In genomic region chr2:41913921-41914609, GRCh38 we compare ENCODE assay signal across 21 cellular contexts.
DNase-seq lines count a peak whose midpoint lies in the region; ATAC-seq and TF ChIP-seq lines count a peak whose summit lies in the region.
"Had no signal": no experiment of that assay in that cellular context is flagged by ENCODE, and none has a peak within 500 bp of the region (broad histone marks: within the 10 kb centered on the region; RNA-seq: fewer than 3 reads in every experiment).

No MANE protein-coding gene starts in this region.

- 0 out of 2 replicates have a peak, but pooled peaks cover 3% of the 10 kb centered on the region for H3K4me1 Mint-ChIP-seq in WTC11

- no peak for ATAC-seq in WTC11
- peak in 2 of 8 donors; percentile 15 to 35 for ATAC-seq in heart right ventricle
- ATAC-seq in GM18870 (IDR thresholded peaks at IDR 0.05; ENCODE audit: unreplicated experiment): no peak
- ATAC-seq: GM12878 had no signal

- no peak overlapping the region for H3K9ac ChIP-seq in mesenchymal stem cell (ENCODE audit: low read length)
- H3K9ac ChIP-seq in skeletal muscle tissue (ENCODE audit: low read depth in 1 of 3, low read length in 3 of 3): no peak overlapping the region

- H3K27ac Mint-ChIP-seq in WTC11: peak overlapping the region; percentile 34; the same call in 1 of the 2 replicates

- no peak overlapping the region for H3K23ac ChIP-seq in mesenchymal stem cell (ENCODE audit: low read length in 2 of 2)

- no peak overlapping the region for H2BK15ac ChIP-seq in mesenchymal stem cell (ENCODE audit: low read depth, poor library complexity, severe bottlenecking)

- no peak for DNase-seq in WTC11 (ENCODE audit: low spot score)
- no peak for DNase-seq in heart right ventricle
- DNase-seq in mesenchymal stem cell: no peak
- DNase-seq in SW480 (ENCODE audit: low spot score): no peak
- no peak for DNase-seq in GM19238 (ENCODE audit: insufficient read length, low spot score)
- no peak for DNase-seq in DMS 273 treated with DMSO at 0.1 percent for 48 hours (lab: John Stamatoyannopoulos, UW)
- DNase-seq: BE2C, DND-41, GOT3, HCEC 1CT, Karpas-422, NCI-H1105 treated with DMSO at 0.1 percent for 48 hours, NCI-H2029 treated with DMSO at 0.1 percent for 48 hours, NCI-H345, NCI-H524 treated with DMSO at 0.1 percent for 48 hours, NCI-H82, Peyer's patch had no signal

- CTCF ChIA-PET in WTC11 (lab: Charles Lee): no interaction called here

- H4K91ac ChIP-seq in mesenchymal stem cell (ENCODE audit: low read length): no peak overlapping the region

- H3K4me1 ChIP-seq in heart right ventricle: peaks cover 0 to 17% (median 10%) of the 10 kb centered on the region in 9 donors
- peaks cover 8% of the 10 kb centered on the region for H3K4me1 ChIP-seq in mesenchymal stem cell (ENCODE audit: control insufficient read depth, insufficient read depth, low read depth, low read length)
- peaks cover 8 to 20% (median 11%) of the 10 kb centered on the region in 3 donors for H3K4me1 ChIP-seq in skeletal muscle tissue (ENCODE audit: control insufficient read depth in 3 of 3, insufficient read depth in 3 of 3, low read length in 3 of 3)
- H3K4me1 ChIP-seq: BE2C, Peyer's patch had no signal

- H3K18ac ChIP-seq in mesenchymal stem cell (ENCODE audit: low read depth in 1 of 2, low read length in 2 of 2): no peak overlapping the region

- no peaks in the 10 kb centered on the region for H3K27me3 Mint-ChIP-seq in WTC11 (ENCODE audit: low read depth)

- TF ChIP-seq CTCF in WTC11 (IDR thresholded peaks at IDR 0.05): no peak
- no peak for TF ChIP-seq CTCF in heart right ventricle (IDR thresholded peaks at IDR 0.05)

- H3K9me3 Mint-ChIP-seq in WTC11: no peaks in the 10 kb centered on the region

- no peak overlapping the region for H3K4me3 Mint-ChIP-seq in WTC11

- no peak overlapping the region for H2AFZ ChIP-seq in mesenchymal stem cell (ENCODE audit: low read depth, low read length)

- H3K4me2 ChIP-seq in mesenchymal stem cell (ENCODE audit: low read length, poor library complexity, severe bottlenecking): no peak overlapping the region

- H3K36me3 ChIP-seq in heart right ventricle (no peaks in the 10 kb centered on the region), mesenchymal stem cell (ENCODE audit: control insufficient read depth in 1 of 2, insufficient read depth in 2 of 2, low read depth in 1 of 2, low read length in 2 of 2) (no peaks in the 10 kb centered on the region), skeletal muscle tissue (ENCODE audit: control insufficient read depth in 3 of 3, insufficient read depth in 3 of 3, low read length in 3 of 3) (no peaks in the 10 kb centered on the region)
- H3K36me3 ChIP-seq: BE2C, Peyer's patch, SJSA1 had no signal

- H4K8ac ChIP-seq in mesenchymal stem cell (ENCODE audit: low read length): no peak overlapping the region

- POLR2A ChIA-PET in WTC11 (lab: Charles Lee): no interaction called here

- H3K9me3 ChIP-seq in heart right ventricle (no peaks in the 10 kb centered on the region), mesenchymal stem cell (ENCODE audit: control insufficient read depth, low read length) (no peaks in the 10 kb centered on the region), skeletal muscle tissue (ENCODE audit: control insufficient read depth in 3 of 3, low read length in 3 of 3) (no peaks in the 10 kb centered on the region)
- H3K9me3 ChIP-seq: BE2C, Peyer's patch, SJSA1 had no signal

- no peaks in the 10 kb centered on the region for H3K36me3 Mint-ChIP-seq in WTC11

- no peaks in the 10 kb centered on the region for H3K27me3 ChIP-seq in heart right ventricle
- no peaks in the 10 kb centered on the region for H3K27me3 ChIP-seq in mesenchymal stem cell (ENCODE audit: control insufficient read depth in 1 of 2, insufficient read depth in 1 of 2, low read length in 2 of 2)
- no peaks in the 10 kb centered on the region for H3K27me3 ChIP-seq in skeletal muscle tissue (ENCODE audit: control insufficient read depth in 3 of 3, insufficient read depth in 3 of 3, low read length in 3 of 3)
- H3K27me3 ChIP-seq: BE2C, Peyer's patch, SJSA1 had no signal

- no peak overlapping the region for H3K14ac ChIP-seq in mesenchymal stem cell (ENCODE audit: low read length in 2 of 2)

- H3K27ac ChIP-seq in heart right ventricle: peak overlapping the region in 7 of 10 donors; percentile 12 to 65 (median 33)
- H3K27ac ChIP-seq in mesenchymal stem cell (ENCODE audit: low read length, poor library complexity, severe bottlenecking): no peak overlapping the region
- H3K27ac ChIP-seq in skeletal muscle tissue (ENCODE audit: low read depth, low read length): peak overlapping the region; percentile 19
- H3K27ac ChIP-seq: SJSA1 had no signal

- peak overlapping the region; percentile 49 for H2AK5ac ChIP-seq in mesenchymal stem cell (ENCODE audit: low read length, severe bottlenecking)

- H2BK12ac ChIP-seq in mesenchymal stem cell (ENCODE audit: low read length in 2 of 2): no peak overlapping the region

- H3K4me3 ChIP-seq in heart right ventricle (no peak overlapping the region), mesenchymal stem cell (ENCODE audit: insufficient read depth in 1 of 2, low read depth in 1 of 2, low read length in 2 of 2) (no peak overlapping the region), skeletal muscle tissue (ENCODE audit: low read length in 3 of 3) (no peak overlapping the region)
- H3K4me3 ChIP-seq: GM12878, Peyer's patch, SJSA1 had no signal

- 80 to 84% methylated on average over 7 of the region's 7 CpGs for whole genome bisulfite sequencing in heart right ventricle, 2 donors
- WGBS in mesenchymal stem cell: 86% methylated on average over 7 of the region's 7 CpGs

- H2BK5ac ChIP-seq in mesenchymal stem cell (ENCODE audit: low read depth, low read length, poor library complexity, severe bottlenecking): no peak overlapping the region

- no peak overlapping the region for H3K4ac ChIP-seq in mesenchymal stem cell (ENCODE audit: low read depth in 1 of 2, low read length in 2 of 2)

- intact Hi-C loops in heart right ventricle (cut with DNase I): loop anchor here in 1 of 10 donors (5.0 kb wide), 1 partner anchor 1132 kb away; no protein-coding TSS in a partner anchor

- H2BK120ac ChIP-seq in mesenchymal stem cell (ENCODE audit: low read depth, low read length): no peak overlapping the region

- H3K79me1 ChIP-seq in mesenchymal stem cell (replicated peaks; ENCODE audit: low read length, poor library complexity, severe bottlenecking): no peaks in the 10 kb centered on the region

TF ChIP-seq in WTC11, 78 proteins besides CTCF, POLR2A, EP300 and RAD21 (continues in another document):
- TF ChIP-seq FOXK1 (CRISPR knock-in tag; IDR thresholded peaks at IDR 0.05): no peak
- no peak for TF ChIP-seq CDX4 (CRISPR knock-in tag; IDR thresholded peaks at IDR 0.05; ENCODE audit: borderline replicate concordance)
- no peak for TF ChIP-seq HMGA2 (CRISPR knock-in tag; IDR thresholded peaks at IDR 0.05)
- TF ChIP-seq, protein P1, sequence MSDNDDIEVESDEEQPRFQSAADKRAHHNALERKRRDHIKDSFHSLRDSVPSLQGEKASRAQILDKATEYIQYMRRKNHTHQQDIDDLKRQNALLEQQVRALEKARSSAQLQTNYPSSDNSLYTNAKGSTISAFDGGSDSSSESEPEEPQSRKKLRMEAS (CRISPR knock-in tag; IDR thresholded peaks at IDR 0.05): no peak
- TF ChIP-seq ZBTB43 (CRISPR knock-in tag; IDR thresholded peaks at IDR 0.05): no peak
- TF ChIP-seq USF1 (CRISPR knock-in tag; IDR thresholded peaks at IDR 0.05): no peak
- TF ChIP-seq ZNF396 (CRISPR knock-in tag; IDR thresholded peaks at IDR 0.05; ENCODE audit: borderline replicate concordance): no peak
- no peak for TF ChIP-seq CBFB (CRISPR knock-in tag; IDR thresholded peaks at IDR 0.05; ENCODE audit: low read depth)
- TF ChIP-seq AR (CRISPR knock-in tag; IDR thresholded peaks at IDR 0.05): no peak
